16 cellular contexts compared by ENCODE assay signal in genomic region chr5:145198871-145199270, GRCh38.
DNase-seq lines count a peak whose midpoint lies in the region; ATAC-seq lines count a peak whose summit lies in the region.
"Had no signal": no experiment of that assay in that cellular context is flagged by ENCODE, and none has a peak within 500 bp of the region (broad histone marks: within the 10 kb centered on the region; RNA-seq: fewer than 3 reads in every experiment).

No MANE protein-coding gene starts in this region.

- CTCF ChIA-PET in activated CD4-positive, alpha-beta T cell treated with anti-CD3 and anti-CD28 coated beads for 36 hours (lab: Charles Lee), result no interaction called here

- H3K9me3 Mint-ChIP-seq in activated CD4-positive, alpha-beta T cell treated with anti-CD3 and anti-CD28 coated beads for 36 hours (ENCODE audit: low read depth), result no peaks in the 10 kb centered on the region
- H3K9me3 Mint-ChIP-seq: H9 had no signal

- no peaks in the 10 kb centered on the region for H3K36me3 Mint-ChIP-seq in activated CD4-positive, alpha-beta T cell treated with anti-CD3 and anti-CD28 coated beads for 36 hours (ENCODE audit: low read depth)
- H3K36me3 Mint-ChIP-seq: CD4-positive, CD25-positive, alpha-beta regulatory T cell; CD8-positive, alpha-beta memory T cell had no signal

- DNase-seq in ELR (ENCODE audit: low read depth) (peak; percentile 32), amniotic stem cell (lab: John Stamatoyannopoulos, UW) (peak; percentile 31), foreskin melanocyte (peak; percentile 73), Kasumi-1 (lab: John Stamatoyannopoulos, UW) (no peak)
- no peak for DNase-seq in activated CD4-positive, alpha-beta T cell treated with anti-CD3 and anti-CD28 coated beads for 36 hours
- no peak for DNase-seq in activated CD4-positive, alpha-beta T cell treated with anti-CD3 and anti-CD28 coated beads for 1 hour
- DNase-seq: ACHN; BE2C; C1 segment of cervical spinal cord; Caco-2; CD4-positive, CD25-positive, alpha-beta regulatory T cell; CD8-positive, alpha-beta memory T cell; H9 had no signal

- intact Hi-C loops in activated CD4-positive, alpha-beta T cell treated with anti-CD3 and anti-CD28 coated beads for 36 hours (cut with DNase I, micrococcal nuclease), result no loop called here

- POLR2A ChIA-PET in activated CD4-positive, alpha-beta T cell treated with anti-CD3 and anti-CD28 coated beads for 36 hours (lab: Charles Lee), result no interaction called here

- H3K27me3 Mint-ChIP-seq in activated CD4-positive, alpha-beta T cell treated with anti-CD3 and anti-CD28 coated beads for 36 hours, result no peaks in the 10 kb centered on the region
- H3K27me3 Mint-ChIP-seq: CD4-positive, CD25-positive, alpha-beta regulatory T cell; CD8-positive, alpha-beta memory T cell had no signal

- H3K4me1 Mint-ChIP-seq in activated CD4-positive, alpha-beta T cell treated with anti-CD3 and anti-CD28 coated beads for 36 hours, result no peaks in the 10 kb centered on the region
- H3K4me1 Mint-ChIP-seq: CD4-positive, CD25-positive, alpha-beta regulatory T cell; CD8-positive, alpha-beta memory T cell; H9 had no signal

- no peak for ATAC-seq in activated CD4-positive, alpha-beta T cell treated with anti-CD3 and anti-CD28 coated beads for 36 hours
- ATAC-seq in GM18867 (IDR thresholded peaks at IDR 0.05; ENCODE audit: unreplicated experiment), result no peak
- ATAC-seq: GM12878, HepG2 had no signal

- no peak overlapping the region for H3K4me3 Mint-ChIP-seq in activated CD4-positive, alpha-beta T cell treated with anti-CD3 and anti-CD28 coated beads for 36 hours
- H3K4me3 Mint-ChIP-seq: CD4-positive, CD25-positive, alpha-beta regulatory T cell; CD8-positive, alpha-beta memory T cell; H9 had no signal

- H3K27ac Mint-ChIP-seq in activated CD4-positive, alpha-beta T cell treated with anti-CD3 and anti-CD28 coated beads for 36 hours, result no peak overlapping the region
- H3K27ac Mint-ChIP-seq: CD4-positive, CD25-positive, alpha-beta regulatory T cell; CD8-positive, alpha-beta memory T cell; H9 had no signal

Comparison
In these comparisons a context has a peak if more than half of its experiments do, and no peak if none do; other contexts are left out.
1. DNase-seq: peak in ELR (single experiment), amniotic stem cell (single experiment) and foreskin melanocyte (single experiment); none in activated CD4-positive, alpha-beta T cell treated with anti-CD3 and anti-CD28 coated beads for 36 hours (single experiment), activated CD4-positive, alpha-beta T cell treated with anti-CD3 and anti-CD28 coated beads for 1 hour (single experiment) and Kasumi-1 (0 of 2).